ENCODE assay signal across 12 cellular contexts in the genomic region with DNA sequence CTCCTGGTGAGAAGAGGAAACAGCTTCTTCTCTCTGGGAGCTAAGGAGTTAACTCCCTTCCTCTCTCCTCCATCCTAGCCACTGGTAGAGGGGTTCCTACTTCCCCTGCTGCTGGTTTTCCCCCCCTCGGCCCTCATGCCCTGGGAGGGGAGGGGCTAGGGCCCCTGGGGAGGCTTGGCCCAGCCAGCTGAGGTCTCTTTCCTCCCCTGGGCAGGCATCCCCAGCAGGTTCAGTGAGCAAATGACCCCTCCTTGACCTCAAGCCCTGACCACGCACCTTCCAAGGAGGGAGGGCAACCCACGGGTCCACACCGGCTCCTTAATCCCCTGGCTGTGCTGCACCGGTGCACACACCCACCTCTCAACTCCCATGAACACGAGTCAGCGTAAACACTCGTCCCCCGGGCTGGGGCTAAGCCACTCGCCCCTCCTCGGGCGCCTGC. TPM values are rescaled to one million over a fixed set of nuclear protein-coding genes. Genes with fewer than 3 reads are reported as not detected.
DNase-seq lines count a peak whose midpoint lies in the region; ATAC-seq and TF ChIP-seq lines count a peak whose summit lies in the region.
"Had no signal": no experiment of that assay in that cellular context is flagged by ENCODE, and none has a peak within 500 bp of the region (broad histone marks: within the 10 kb centered on the region; RNA-seq: fewer than 3 reads in every experiment).

No MANE protein-coding gene starts in this region.

- H3K79me2 ChIP-seq in SK-N-SH (ENCODE audit: insufficient read depth) = no peaks in the 10 kb centered on the region

- H3K9me3 Mint-ChIP-seq in stimulated activated effector memory CD8-positive, alpha-beta T cell treated with anti-CD3 and anti-CD28 coated beads, Interleukin-12 subunit alpha, Interleukin-12 subunit beta, amount 100 ng/mL, for 72 hours = no peaks in the 10 kb centered on the region
- H3K9me3 Mint-ChIP-seq: natural killer cell treated with Interleukin-12 subunit alpha and Interleukin-12 subunit beta and Interleukin-15 and Interleukin-18, amount 100 ng/mL, for 72 hours; stimulated activated naive CD8-positive, alpha-beta T cell treated with anti-CD3 and anti-CD28 coated beads, Interleukin-15, amount 100 ng/mL, for 72 hours had no signal

- POLR2A ChIA-PET in SK-N-SH (lab: Yijun Ruan, JAX) = no interaction called here

- H3K36me3 Mint-ChIP-seq in stimulated activated effector memory CD8-positive, alpha-beta T cell treated with anti-CD3 and anti-CD28 coated beads, Interleukin-12 subunit alpha, Interleukin-12 subunit beta, amount 100 ng/mL, for 72 hours = no peaks in the 10 kb centered on the region
- H3K36me3 Mint-ChIP-seq: natural killer cell treated with Interleukin-12 subunit alpha and Interleukin-12 subunit beta and Interleukin-15 and Interleukin-18, amount 100 ng/mL, for 72 hours had no signal

- no peak for TF ChIP-seq EP300 in SK-N-SH (IDR thresholded peaks at IDR 0.05; ENCODE audit: borderline replicate concordance in 1 of 2, low read depth in 1 of 2, low read length in 1 of 2)

- H3K27ac Mint-ChIP-seq in stimulated activated effector memory CD8-positive, alpha-beta T cell treated with anti-CD3 and anti-CD28 coated beads, Interleukin-12 subunit alpha, Interleukin-12 subunit beta, amount 100 ng/mL, for 72 hours = no peak overlapping the region
- H3K27ac Mint-ChIP-seq: natural killer cell treated with Interleukin-12 subunit alpha and Interleukin-12 subunit beta and Interleukin-15 and Interleukin-18, amount 100 ng/mL, for 72 hours; stimulated activated naive CD8-positive, alpha-beta T cell treated with anti-CD3 and anti-CD28 coated beads, Interleukin-15, amount 100 ng/mL, for 72 hours had no signal

- no peaks in the 10 kb centered on the region for H3K9me2 ChIP-seq in SK-N-SH

- H3K27me3 ChIP-seq in SK-N-SH (ENCODE audit: insufficient read depth) (peaks cover 26% of the 10 kb centered on the region), MG63 (no peaks in the 10 kb centered on the region)

- ATAC-seq in SK-N-SH treated with all-trans-retinoic acid at 6 μM for 48 hours = no peak
- ATAC-seq in stimulated activated effector memory CD8-positive, alpha-beta T cell treated with anti-CD3 and anti-CD28 coated beads, Interleukin-12 subunit alpha, Interleukin-12 subunit beta, amount 100 ng/mL, for 72 hours = no peak
- ATAC-seq in GM19023 (IDR thresholded peaks at IDR 0.05; ENCODE audit: unreplicated experiment) = no peak
- ATAC-seq: natural killer cell treated with Interleukin-12 subunit alpha and Interleukin-12 subunit beta and Interleukin-15 and Interleukin-18, amount 100 ng/mL, for 72 hours had no signal

- peaks cover 0 to 39% of the 10 kb centered on the region in 2 experiments; a peak in 1 of 4 replicates for H3K4me1 ChIP-seq in SK-N-SH (ENCODE audit: control insufficient read depth in 1 of 2, insufficient read depth in 2 of 2, low read depth in 1 of 2, low read length in 1 of 2)

- CTCF ChIA-PET in SK-N-SH (lab: Yijun Ruan, JAX) = interaction anchor here (0.7 to 1.3 kb wide), 4 partner anchors 13 to 95 kb away, joined by 3 to 9 read pairs (median 4); no protein-coding TSS in a partner anchor

- H3K9me3 ChIP-seq in SK-N-SH = no peaks in the 10 kb centered on the region
- H3K9me3 ChIP-seq in MG63 = no peaks in the 10 kb centered on the region
- H3K9me3 ChIP-seq: esophagus squamous epithelium had no signal

- H3K4me1 Mint-ChIP-seq in stimulated activated effector memory CD8-positive, alpha-beta T cell treated with anti-CD3 and anti-CD28 coated beads, Interleukin-12 subunit alpha, Interleukin-12 subunit beta, amount 100 ng/mL, for 72 hours = peaks cover 3% of the 10 kb centered on the region

- no peak overlapping the region for H3K27ac ChIP-seq in SK-N-SH (ENCODE audit: low read depth in 2 of 2, low read length in 1 of 2)
- H3K27ac ChIP-seq: esophagus squamous epithelium had no signal

- H3F3A ChIP-seq in SK-N-SH (replicated peaks; ENCODE audit: insufficient read depth) = no peaks in the 10 kb centered on the region

- H4K20me1 ChIP-seq in SK-N-SH (ENCODE audit: insufficient read depth) = no peaks in the 10 kb centered on the region

- no peak overlapping the region for H3K9ac ChIP-seq in SK-N-SH

- H2AFZ ChIP-seq in SK-N-SH (ENCODE audit: low read depth) = no peak overlapping the region

- WGBS in SK-N-SH (ENCODE audit: low lambda C conversion rate) = 23% methylated on average over 6 of the region's 12 CpGs

- no peak overlapping the region for H3K4me2 ChIP-seq in SK-N-SH

- H3K36me3 ChIP-seq in SK-N-SH (replicated peaks in 1 of 2; ENCODE audit: control insufficient read depth in 1 of 2, insufficient read depth in 2 of 2, low read length in 1 of 2) (no peaks in the 10 kb centered on the region), MG63 (no peaks in the 10 kb centered on the region)
- H3K36me3 ChIP-seq: esophagus squamous epithelium had no signal

- H3K4me3 ChIP-seq in SK-N-SH (ENCODE audit: low read depth in 2 of 2, low read length in 1 of 2) = no peak overlapping the region
- no peak overlapping the region for H3K4me3 ChIP-seq in MG63

- no peak for TF ChIP-seq CTCF in SK-N-SH (IDR thresholded peaks at IDR 0.05)

- no peak for TF ChIP-seq RAD21 in SK-N-SH (IDR thresholded peaks at IDR 0.05; ENCODE audit: low read length)

- DNase-seq in SK-N-SH = peak; percentile 64
- peak; percentile 42 for DNase-seq in MG63
- peak; percentile 58 for DNase-seq in globus pallidus (ENCODE audit: low spot score)
- DNase-seq in stimulated activated effector memory CD8-positive, alpha-beta T cell treated with anti-CD3 and anti-CD28 coated beads, Interleukin-12 subunit alpha, Interleukin-12 subunit beta, amount 100 ng/mL, for 72 hours (ENCODE audit: low spot score in 2 of 2) = no peak
- no peak for DNase-seq in medulla oblongata (ENCODE audit: extremely low spot score)
- no peak for DNase-seq in RKO (ENCODE audit: low spot score)
- DNase-seq: esophagus squamous epithelium; GOT3; stimulated activated naive CD8-positive, alpha-beta T cell treated with anti-CD3 and anti-CD28 coated beads, Interleukin-15, amount 100 ng/mL, for 72 hours had no signal

- peak overlapping the region; percentile 7 for H3K4me3 Mint-ChIP-seq in stimulated activated effector memory CD8-positive, alpha-beta T cell treated with anti-CD3 and anti-CD28 coated beads, Interleukin-12 subunit alpha, Interleukin-12 subunit beta, amount 100 ng/mL, for 72 hours
- H3K4me3 Mint-ChIP-seq: natural killer cell treated with Interleukin-12 subunit alpha and Interleukin-12 subunit beta and Interleukin-15 and Interleukin-18, amount 100 ng/mL, for 72 hours had no signal

TF ChIP-seq in SK-N-SH, 30 proteins besides CTCF, POLR2A, EP300 and RAD21 (continues in another document):
- no peak for TF ChIP-seq FOSL2 (IDR thresholded peaks at IDR 0.05; ENCODE audit: borderline replicate concordance, low read depth)

TF ChIP-seq in SK-N-SH treated with all-trans-retinoic acid at 6 μM for 48 hours, 23 proteins besides CTCF, POLR2A, EP300 and RAD21 (continues in another document):
- TF ChIP-seq ARNTL (CRISPR knock-in tag; IDR thresholded peaks at IDR 0.05; ENCODE audit: borderline replicate concordance, low read depth) (no peak), PPARA (CRISPR knock-in tag; IDR thresholded peaks at IDR 0.05; ENCODE audit: borderline replicate concordance) (no peak)
- TF ChIP-seq, protein P1, sequence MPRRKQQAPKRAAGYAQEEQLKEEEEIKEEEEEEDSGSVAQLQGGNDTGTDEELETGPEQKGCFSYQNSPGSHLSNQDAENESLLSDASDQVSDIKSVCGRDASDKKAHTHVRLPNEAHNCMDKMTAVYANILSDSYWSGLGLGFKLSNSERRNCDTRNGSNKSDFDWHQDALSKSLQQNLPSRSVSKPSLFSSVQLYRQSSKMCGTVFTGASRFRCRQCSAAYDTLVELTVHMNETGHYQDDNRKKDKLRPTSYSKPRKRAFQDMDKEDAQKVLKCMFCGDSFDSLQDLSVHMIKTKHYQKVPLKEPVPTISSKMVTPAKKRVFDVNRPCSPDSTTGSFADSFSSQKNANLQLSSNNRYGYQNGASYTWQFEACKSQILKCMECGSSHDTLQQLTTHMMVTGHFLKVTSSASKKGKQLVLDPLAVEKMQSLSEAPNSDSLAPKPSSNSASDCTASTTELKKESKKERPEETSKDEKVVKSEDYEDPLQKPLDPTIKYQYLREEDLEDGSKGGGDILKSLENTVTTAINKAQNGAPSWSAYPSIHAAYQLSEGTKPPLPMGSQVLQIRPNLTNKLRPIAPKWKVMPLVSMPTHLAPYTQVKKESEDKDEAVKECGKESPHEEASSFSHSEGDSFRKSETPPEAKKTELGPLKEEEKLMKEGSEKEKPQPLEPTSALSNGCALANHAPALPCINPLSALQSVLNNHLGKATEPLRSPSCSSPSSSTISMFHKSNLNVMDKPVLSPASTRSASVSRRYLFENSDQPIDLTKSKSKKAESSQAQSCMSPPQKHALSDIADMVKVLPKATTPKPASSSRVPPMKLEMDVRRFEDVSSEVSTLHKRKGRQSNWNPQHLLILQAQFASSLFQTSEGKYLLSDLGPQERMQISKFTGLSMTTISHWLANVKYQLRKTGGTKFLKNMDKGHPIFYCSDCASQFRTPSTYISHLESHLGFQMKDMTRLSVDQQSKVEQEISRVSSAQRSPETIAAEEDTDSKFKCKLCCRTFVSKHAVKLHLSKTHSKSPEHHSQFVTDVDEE (CRISPR knock-in tag; IDR thresholded peaks at IDR 0.05) = no peak
- TF ChIP-seq, protein P2, sequence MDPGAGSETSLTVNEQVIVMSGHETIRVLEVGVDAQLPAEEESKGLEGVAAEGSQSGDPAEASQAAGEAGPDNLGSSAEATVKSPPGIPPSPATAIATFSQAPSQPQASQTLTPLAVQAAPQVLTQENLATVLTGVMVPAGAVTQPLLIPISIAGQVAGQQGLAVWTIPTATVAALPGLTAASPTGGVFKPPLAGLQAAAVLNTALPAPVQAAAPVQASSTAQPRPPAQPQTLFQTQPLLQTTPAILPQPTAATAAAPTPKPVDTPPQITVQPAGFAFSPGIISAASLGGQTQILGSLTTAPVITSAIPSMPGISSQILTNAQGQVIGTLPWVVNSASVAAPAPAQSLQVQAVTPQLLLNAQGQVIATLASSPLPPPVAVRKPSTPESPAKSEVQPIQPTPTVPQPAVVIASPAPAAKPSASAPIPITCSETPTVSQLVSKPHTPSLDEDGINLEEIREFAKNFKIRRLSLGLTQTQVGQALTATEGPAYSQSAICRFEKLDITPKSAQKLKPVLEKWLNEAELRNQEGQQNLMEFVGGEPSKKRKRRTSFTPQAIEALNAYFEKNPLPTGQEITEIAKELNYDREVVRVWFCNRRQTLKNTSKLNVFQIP (CRISPR knock-in tag; IDR thresholded peaks at IDR 0.05; ENCODE audit: borderline replicate concordance, low read depth) = no peak

RNA-seq across cellular contexts. Expression of a gene that starts 33.9 kb away (rescaled TPM):
- 0.45 and 1.0 TPM in 2 replicates for polyA plus RNA-seq in SK-N-SH (2012; rRNA removed)
- 0.28 and 0.42 TPM in 2 replicates for polyA plus RNA-seq in SK-N-SH (2012; cell fraction: cytosol; rRNA removed)
- polyA plus RNA-seq in SK-N-SH (2012; cell fraction: nucleus; rRNA removed) = 4.6 and 5.6 TPM in 2 replicates
- 0.05 and 0.07 TPM in 2 replicates for total RNA-seq in MG63 (2014; rRNA removed; shearing (Covaris generic); ENCODE audit: low replicate concordance)

Comparison
In these comparisons a context has a peak if more than half of its experiments do, and no peak if none do; other contexts are left out.
1. DNase-seq: peak in SK-N-SH (single experiment), MG63 (single experiment) and globus pallidus (single experiment); none in stimulated activated effector memory CD8-positive, alpha-beta T cell treated with anti-CD3 and anti-CD28 coated beads, Interleukin-12 subunit alpha, Interleukin-12 subunit beta, amount 100 ng/mL, for 72 hours (0 of 2), medulla oblongata (single experiment) and RKO (single experiment).